8 cellular contexts compared by ENCODE assay signal in the genomic region with DNA sequence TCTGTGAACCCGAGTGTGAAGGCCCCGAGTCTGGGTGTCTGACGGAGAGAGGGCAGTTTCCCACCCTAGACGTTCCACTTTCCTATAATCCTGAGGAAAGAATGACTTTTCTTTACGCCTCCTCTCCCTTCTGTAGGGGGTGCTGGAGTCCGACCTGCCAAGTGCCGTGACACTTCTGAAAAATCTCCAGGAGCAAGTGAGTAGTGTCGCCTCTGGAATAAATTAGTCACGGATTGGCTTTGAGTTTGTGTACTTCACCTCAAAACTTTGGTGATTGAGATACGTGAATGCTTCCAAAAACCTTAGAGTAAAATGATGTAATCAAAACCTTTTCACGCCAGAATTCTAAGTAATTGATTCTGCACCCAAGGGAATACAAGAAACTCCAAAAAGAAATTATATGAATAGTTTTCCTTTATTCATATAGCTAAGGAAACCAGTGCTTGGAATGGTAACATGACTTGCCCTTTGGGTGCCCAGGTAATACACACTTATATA. TPM values are rescaled to one million over a fixed set of nuclear protein-coding genes. Genes with fewer than 3 reads are reported as not detected.
DNase-seq lines count a peak whose midpoint lies in the region; ATAC-seq and TF ChIP-seq lines count a peak whose summit lies in the region.

No MANE protein-coding gene starts in this region.

- DNase-seq in heart left ventricle (no peak), cardiac septum (ENCODE audit: low spot score) (no peak), D341Med (ENCODE audit: low spot score) (no peak), retina (no peak)
- no peak for DNase-seq in activated CD4-positive, alpha-beta T cell treated with anti-CD3 and anti-CD28 coated beads, Interleukin-2, amount 10 ng/mL, durations not matched to agents 24 days and 14 days

- TF ChIP-seq POLR2A in heart left ventricle (IDR thresholded peaks at IDR 0.05), result no peak

- H3K27me3 Mint-ChIP-seq in activated CD4-positive, alpha-beta T cell treated with anti-CD3 and anti-CD28 coated beads, Interleukin-2, amount 10 ng/mL, durations not matched to agents 24 days and 14 days, result no peaks in the 10 kb centered on the region

- H3K4me1 ChIP-seq in heart left ventricle, result peaks cover 0 to 15% (median 7%) of the 10 kb centered on the region in 12 donors
- H3K4me1 ChIP-seq in iPS-15b (ENCODE audit: control insufficient read depth, insufficient read depth, low read length), result peaks cover 3% of the 10 kb centered on the region
- H3K4me1 ChIP-seq in thymus (ENCODE audit: control insufficient read depth, insufficient read depth, low read length), result peaks cover 4% of the 10 kb centered on the region

- peaks cover 9% of the 10 kb centered on the region for H3K4me1 Mint-ChIP-seq in activated CD4-positive, alpha-beta T cell treated with anti-CD3 and anti-CD28 coated beads, Interleukin-2, amount 10 ng/mL, durations not matched to agents 24 days and 14 days

- H3K4me3 Mint-ChIP-seq in activated CD4-positive, alpha-beta T cell treated with anti-CD3 and anti-CD28 coated beads, Interleukin-2, amount 10 ng/mL, durations not matched to agents 24 days and 14 days, result no peak overlapping the region

- TF ChIP-seq CTCF in heart left ventricle (IDR thresholded peaks at IDR 0.05), result no peak

- H3K27ac ChIP-seq in heart left ventricle (peak overlapping the region; percentile 27 to 90 (median 77)), thymus (ENCODE audit: low read depth) (peak overlapping the region; percentile 82)

- H3K9me3 ChIP-seq in heart left ventricle (no peaks in the 10 kb centered on the region), iPS-15b (ENCODE audit: control insufficient read depth, insufficient read depth, low read length) (no peaks in the 10 kb centered on the region), thymus (ENCODE audit: control insufficient read depth) (no peaks in the 10 kb centered on the region)

- H3K36me3 ChIP-seq in heart left ventricle (peaks cover 0 to 46% (median 43%) of the 10 kb centered on the region in 9 donors), iPS-15b (ENCODE audit: control insufficient read depth, insufficient read depth, low read length) (peaks cover 9% of the 10 kb centered on the region), thymus (ENCODE audit: control insufficient read depth, insufficient read depth) (peaks cover 15% of the 10 kb centered on the region)

- intact Hi-C loops in heart left ventricle (cut with DNase I) (loop anchor here in 5 of 10 donors (1.0 to 10.0 kb wide), 4 partner anchors 143 to 205 kb away; a partner anchor contains a TSS), cardiac septum (cut with DNase I) (loop anchor here (2.0 kb wide), 3 partner anchors 87 to 163 kb away; a partner anchor contains a TSS)
- intact Hi-C loops in activated CD4-positive, alpha-beta T cell treated with anti-CD3 and anti-CD28 coated beads, Interleukin-2, amount 10 ng/mL, durations not matched to agents 24 days and 14 days (cut with micrococcal nuclease), result loop anchor here (1.0 kb wide), 4 partner anchors 81 to 169 kb away; a partner anchor contains a TSS

- no peak overlapping the region for H3K27ac Mint-ChIP-seq in activated CD4-positive, alpha-beta T cell treated with anti-CD3 and anti-CD28 coated beads, Interleukin-2, amount 10 ng/mL, durations not matched to agents 24 days and 14 days

- H3K9me3 Mint-ChIP-seq in activated CD4-positive, alpha-beta T cell treated with anti-CD3 and anti-CD28 coated beads, Interleukin-2, amount 10 ng/mL, durations not matched to agents 24 days and 14 days, result no peaks in the 10 kb centered on the region

- peak overlapping the region; percentile 71 to 99 (median 84) for H3K4me3 ChIP-seq in heart left ventricle
- H3K4me3 ChIP-seq in iPS-15b (ENCODE audit: low read depth, low read length), result peak overlapping the region; percentile 99
- peak overlapping the region; percentile 70 for H3K4me3 ChIP-seq in thymus (ENCODE audit: low read length)

- H3K36me3 Mint-ChIP-seq in activated CD4-positive, alpha-beta T cell treated with anti-CD3 and anti-CD28 coated beads, Interleukin-2, amount 10 ng/mL, durations not matched to agents 24 days and 14 days (ENCODE audit: low read depth), result peaks cover 28% of the 10 kb centered on the region

- ATAC-seq in heart left ventricle (peak in 2 of 4 donors; percentile 14 to 19), SK-N-SH treated with all-trans-retinoic acid at 6 μM for 48 hours (peak; percentile 48)

- WGBS in heart left ventricle, 4 donors, result 2 to 5% (median 4%) methylated on average over 11 of the region's 11 CpGs
- 4% methylated on average over 11 of the region's 11 CpGs for WGBS in thymus

- H3K9ac ChIP-seq in iPS-15b (ENCODE audit: low read depth, low read length), result peak overlapping the region; percentile 78

- H3K27me3 ChIP-seq in heart left ventricle, result no peaks in the 10 kb centered on the region
- no peaks in the 10 kb centered on the region for H3K27me3 ChIP-seq in iPS-15b (ENCODE audit: control insufficient read depth, insufficient read depth, low read length)
- H3K27me3 ChIP-seq in thymus (ENCODE audit: control insufficient read depth, insufficient read depth), result no peaks in the 10 kb centered on the region

TF ChIP-seq in SK-N-SH treated with all-trans-retinoic acid at 6 μM for 48 hours, 23 proteins besides CTCF, POLR2A, EP300 and RAD21:
- TF ChIP-seq TCF4 (CRISPR knock-in tag; IDR thresholded peaks at IDR 0.05; ENCODE audit: borderline replicate concordance) (no peak), ESRRG (CRISPR knock-in tag; IDR thresholded peaks at IDR 0.05) (no peak), SNAI2 (CRISPR knock-in tag; IDR thresholded peaks at IDR 0.05) (no peak), ZC3H10 (CRISPR knock-in tag; IDR thresholded peaks at IDR 0.05) (no peak), GLIS3 (CRISPR knock-in tag; IDR thresholded peaks at IDR 0.05) (no peak)
- TF ChIP-seq, protein P1, sequence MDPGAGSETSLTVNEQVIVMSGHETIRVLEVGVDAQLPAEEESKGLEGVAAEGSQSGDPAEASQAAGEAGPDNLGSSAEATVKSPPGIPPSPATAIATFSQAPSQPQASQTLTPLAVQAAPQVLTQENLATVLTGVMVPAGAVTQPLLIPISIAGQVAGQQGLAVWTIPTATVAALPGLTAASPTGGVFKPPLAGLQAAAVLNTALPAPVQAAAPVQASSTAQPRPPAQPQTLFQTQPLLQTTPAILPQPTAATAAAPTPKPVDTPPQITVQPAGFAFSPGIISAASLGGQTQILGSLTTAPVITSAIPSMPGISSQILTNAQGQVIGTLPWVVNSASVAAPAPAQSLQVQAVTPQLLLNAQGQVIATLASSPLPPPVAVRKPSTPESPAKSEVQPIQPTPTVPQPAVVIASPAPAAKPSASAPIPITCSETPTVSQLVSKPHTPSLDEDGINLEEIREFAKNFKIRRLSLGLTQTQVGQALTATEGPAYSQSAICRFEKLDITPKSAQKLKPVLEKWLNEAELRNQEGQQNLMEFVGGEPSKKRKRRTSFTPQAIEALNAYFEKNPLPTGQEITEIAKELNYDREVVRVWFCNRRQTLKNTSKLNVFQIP (CRISPR knock-in tag; IDR thresholded peaks at IDR 0.05; ENCODE audit: borderline replicate concordance, low read depth), result no peak
- TF ChIP-seq, protein P2, sequence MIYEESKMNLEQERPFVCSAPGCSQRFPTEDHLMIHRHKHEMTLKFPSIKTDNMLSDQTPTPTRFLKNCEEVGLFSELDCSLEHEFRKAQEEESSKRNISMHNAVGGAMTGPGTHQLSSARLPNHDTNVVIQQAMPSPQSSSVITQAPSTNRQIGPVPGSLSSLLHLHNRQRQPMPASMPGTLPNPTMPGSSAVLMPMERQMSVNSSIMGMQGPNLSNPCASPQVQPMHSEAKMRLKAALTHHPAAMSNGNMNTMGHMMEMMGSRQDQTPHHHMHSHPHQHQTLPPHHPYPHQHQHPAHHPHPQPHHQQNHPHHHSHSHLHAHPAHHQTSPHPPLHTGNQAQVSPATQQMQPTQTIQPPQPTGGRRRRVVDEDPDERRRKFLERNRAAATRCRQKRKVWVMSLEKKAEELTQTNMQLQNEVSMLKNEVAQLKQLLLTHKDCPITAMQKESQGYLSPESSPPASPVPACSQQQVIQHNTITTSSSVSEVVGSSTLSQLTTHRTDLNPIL (CRISPR knock-in tag; IDR thresholded peaks at IDR 0.05; ENCODE audit: low read depth), result no peak
TF ChIP-seq in SK-N-SH treated with all-trans-retinoic acid at 6 μM for 48 hours: peak in this region for 0.

RNA-seq across cellular contexts. Expression of a gene that starts 0.5 kb away (rescaled TPM):
- 10 to 100 TPM; 16.5 to 23.4 (median 18.7) TPM for total RNA-seq in heart left ventricle
- 10 to 100 TPM; 17.8 to 43.4 TPM for polyA plus RNA-seq in heart left ventricle
- 16.2 TPM for total RNA-seq in cardiac septum
- 49.6 TPM for polyA plus RNA-seq in thymus
- total RNA-seq in activated CD4-positive, alpha-beta T cell treated with anti-CD3 and anti-CD28 coated beads, Interleukin-2, amount 10 ng/mL, durations not matched to agents 24 days and 14 days, result 78.6 and 79.2 TPM in 2 replicates

RNA-seq across cellular contexts. Expression of a gene that starts 34.5 kb away (rescaled TPM):
- over 10,000 TPM in 7 of 9 donors, 1,000 to 10,000 TPM in 2; 6,202 to 23,825 (median 18,310) TPM for total RNA-seq in heart left ventricle
- polyA plus RNA-seq in heart left ventricle, result over 10,000 TPM in 1 of 2 donors, 100 to 1,000 TPM in 1; 727 to 12,111 TPM
- total RNA-seq in cardiac septum, result 13,582 TPM
- polyA plus RNA-seq in thymus, result 0.46 TPM
- not detected in 2 replicates for total RNA-seq in activated CD4-positive, alpha-beta T cell treated with anti-CD3 and anti-CD28 coated beads, Interleukin-2, amount 10 ng/mL, durations not matched to agents 24 days and 14 days

Comparison
In these comparisons a context has a peak if more than half of its experiments do, and no peak if none do; other contexts are left out.
1. RNA of a gene that starts 34.5 kb away (total RNA-seq): 6,202 to 23,825 TPM in heart left ventricle and 13,582 TPM in cardiac septum (single experiment); not detected in activated CD4-positive, alpha-beta T cell treated with anti-CD3 and anti-CD28 coated beads, Interleukin-2, amount 10 ng/mL, durations not matched to agents 24 days and 14 days; every median in the first group is over 1,000 times any median in the second.
2. Peak in every context shown above with its lines, with median percentiles within 50 percentile points of each other: H3K4me3 ChIP-seq.